Comparison of ENCODE assay signal across 8 cellular contexts in the genomic region with DNA sequence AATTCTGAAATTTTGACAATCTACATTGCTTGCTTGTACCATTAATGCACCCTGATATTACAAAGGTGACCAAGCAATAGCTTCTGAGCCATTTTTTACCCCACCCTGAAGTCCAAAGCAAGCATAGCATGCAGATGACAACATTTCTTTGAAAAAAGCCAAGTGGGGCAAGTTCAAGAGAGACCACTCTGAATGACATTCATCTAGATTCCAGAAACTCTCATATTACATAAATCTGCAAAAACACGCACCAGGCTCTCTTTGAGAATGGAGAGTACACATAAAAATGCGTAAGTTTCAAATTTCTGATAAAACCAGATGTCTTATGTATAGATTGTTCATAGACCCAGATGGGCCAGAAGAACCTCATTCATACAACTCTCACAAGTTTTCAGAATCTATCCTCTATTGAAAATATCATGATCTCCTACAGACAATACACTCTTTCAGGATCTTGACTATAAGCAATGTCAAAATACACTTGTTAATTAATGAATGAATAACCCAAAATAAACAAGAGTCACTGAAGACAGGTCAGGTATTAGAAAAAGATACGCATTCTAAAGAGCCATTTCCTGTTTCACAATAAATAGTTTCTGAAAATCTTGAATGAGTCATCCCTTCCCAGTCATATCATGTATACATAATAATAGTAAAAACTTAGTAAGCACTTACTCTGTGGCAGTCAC.
DNase-seq lines count a peak whose midpoint lies in the region; ATAC-seq, FAIRE-seq and TF ChIP-seq lines count a peak whose summit lies in the region.

No MANE protein-coding gene starts in this region.

- no peak overlapping the region for H2AFZ ChIP-seq in astrocyte (ENCODE audit: low read depth, low read length)

- H3K36me3 ChIP-seq in astrocyte (ENCODE audit: insufficient read depth, low read length) = no peaks in the 10 kb centered on the region

- no peaks in the 10 kb centered on the region for H3K9me3 ChIP-seq in astrocyte (ENCODE audit: insufficient read depth, low read depth, low read length)

- peaks cover 25% of the 10 kb centered on the region for H3K4me1 Mint-ChIP-seq in astrocyte (ENCODE audit: low read depth, unreplicated experiment)
- peaks cover 33 to 34% of the 10 kb centered on the region in 2 donors for H3K4me1 Mint-ChIP-seq in natural killer cell treated with Interleukin-12 subunit alpha and Interleukin-12 subunit beta and Interleukin-15 and Interleukin-18, amount 100 ng/mL, for 72 hours (ENCODE audit: low read depth in 2 of 2)

- no peak for TF ChIP-seq CTCF in astrocyte (IDR thresholded peaks at IDR 0.05; ENCODE audit: insufficient read depth, low read depth, low read length)

- H4K20me1 ChIP-seq in astrocyte (ENCODE audit: insufficient read depth, low read length) = peaks cover 93% of the 10 kb centered on the region

- peak; percentile 20 for FAIRE-seq in GM12891 (lab: Jason Lieb, UNC)
- no peak for FAIRE-seq in astrocyte (lab: Jason Lieb, UNC)

- no peak overlapping the region for H3K4me3 ChIP-seq in astrocyte (ENCODE audit: insufficient read depth, low read depth, low read length)

- H3K9ac ChIP-seq in astrocyte (ENCODE audit: low read length) = no peak overlapping the region

- H3K27me3 ChIP-seq in astrocyte (ENCODE audit: insufficient read depth, low read length) = no peaks in the 10 kb centered on the region

- H3K4me1 ChIP-seq in astrocyte (ENCODE audit: insufficient read depth, low read length) = peaks cover 9% of the 10 kb centered on the region

- H3K27ac Mint-ChIP-seq in astrocyte (ENCODE audit: unreplicated experiment) = no peak overlapping the region
- no peak overlapping the region for H3K27ac Mint-ChIP-seq in natural killer cell treated with Interleukin-12 subunit alpha and Interleukin-12 subunit beta and Interleukin-15 and Interleukin-18, amount 100 ng/mL, for 72 hours

- no peaks in the 10 kb centered on the region for H3K36me3 Mint-ChIP-seq in astrocyte (ENCODE audit: low read depth, unreplicated experiment)
- no peaks in the 10 kb centered on the region for H3K36me3 Mint-ChIP-seq in natural killer cell treated with Interleukin-12 subunit alpha and Interleukin-12 subunit beta and Interleukin-15 and Interleukin-18, amount 100 ng/mL, for 72 hours

- no peaks in the 10 kb centered on the region for H3K27me3 Mint-ChIP-seq in astrocyte (ENCODE audit: low read depth, unreplicated experiment)
- no peaks in the 10 kb centered on the region for H3K27me3 Mint-ChIP-seq in natural killer cell treated with Interleukin-12 subunit alpha and Interleukin-12 subunit beta and Interleukin-15 and Interleukin-18, amount 100 ng/mL, for 72 hours

- no peaks in the 10 kb centered on the region for H3K9me3 Mint-ChIP-seq in astrocyte (ENCODE audit: unreplicated experiment)
- H3K9me3 Mint-ChIP-seq in natural killer cell treated with Interleukin-12 subunit alpha and Interleukin-12 subunit beta and Interleukin-15 and Interleukin-18, amount 100 ng/mL, for 72 hours = no peaks in the 10 kb centered on the region

- H3K27ac ChIP-seq in astrocyte (ENCODE audit: low read depth, low read length) = peak overlapping the region; percentile 15

- no peak overlapping the region for H3K4me3 Mint-ChIP-seq in astrocyte (ENCODE audit: unreplicated experiment)
- H3K4me3 Mint-ChIP-seq in natural killer cell treated with Interleukin-12 subunit alpha and Interleukin-12 subunit beta and Interleukin-15 and Interleukin-18, amount 100 ng/mL, for 72 hours = peak overlapping the region; percentile 72

- peaks cover 95% of the 10 kb centered on the region for H3K79me2 ChIP-seq in astrocyte (ENCODE audit: insufficient read depth, low read length)

- DNase-seq in GM12891 (ENCODE audit: insufficient read length, low spot score) = no peak
- DNase-seq in HS-5 (ENCODE audit: low read depth) = peak; percentile 56
- DNase-seq in astrocyte (ENCODE audit: low read depth) = peak; percentile 81
- DNase-seq in natural killer cell treated with Interleukin-12 subunit alpha and Interleukin-12 subunit beta and Interleukin-15 and Interleukin-18, amount 100 ng/mL, for 72 hours (ENCODE audit: low spot score) = no peak
- no peak for DNase-seq in NCI-H1092 (lab: John Stamatoyannopoulos, UW)
- no peak for DNase-seq in NCI-H2029 (lab: John Stamatoyannopoulos, UW)
- no peak for DNase-seq in NAMALWA (ENCODE audit: low spot score)

- ATAC-seq in GM21576 (IDR thresholded peaks at IDR 0.05; ENCODE audit: unreplicated experiment) = peak; percentile 90
- ATAC-seq in natural killer cell treated with Interleukin-12 subunit alpha and Interleukin-12 subunit beta and Interleukin-15 and Interleukin-18, amount 100 ng/mL, for 72 hours = peak; percentile 92 to 93

- TF ChIP-seq POLR2A in GM12891 (IDR thresholded peaks at IDR 0.05; ENCODE audit: low read depth, low read length) = no peak

- H3K4me2 ChIP-seq in astrocyte (ENCODE audit: low read length) = peak overlapping the region; percentile 43

TF ChIP-seq in GM12891, 5 proteins besides CTCF, POLR2A, EP300 and RAD21:
- TF ChIP-seq PAX5 (IDR thresholded peaks at IDR 0.05; ENCODE audit: insufficient read depth, low read length, severe bottlenecking) (no peak), SPI1 (IDR thresholded peaks at IDR 0.05; ENCODE audit: low read depth, low read length) (peak; percentile 70)

Comparison
In these comparisons a context has a peak if more than half of its experiments do, and no peak if none do; other contexts are left out.
1. DNase-seq: peak in HS-5 (single experiment) and astrocyte (single experiment); none in GM12891 (single experiment), natural killer cell treated with Interleukin-12 subunit alpha and Interleukin-12 subunit beta and Interleukin-15 and Interleukin-18, amount 100 ng/mL, for 72 hours (single experiment), NCI-H1092 (single experiment), NCI-H2029 (single experiment) and NAMALWA (single experiment).